Comparison of ENCODE assay signal across 23 cellular contexts in genomic region chr16:23673971-23674614, GRCh38. TPM values are rescaled to one million over a fixed set of nuclear protein-coding genes. Genes with fewer than 3 reads are reported as not detected.
A peak's percentile ranks its signal among the peaks of the same experiment; 100 is the strongest.
DNase-seq lines count a peak whose midpoint lies in the region; ATAC-seq and TF ChIP-seq lines count a peak whose summit lies in the region.
"Had no signal": no experiment of that assay in that cellular context is flagged by ENCODE, and none has a peak within 500 bp of the region (broad histone marks: within the 10 kb centered on the region; RNA-seq: fewer than 3 reads in every experiment).

No MANE protein-coding gene starts in this region.

- H4K91ac ChIP-seq in neuronal stem cell (ENCODE audit: low read depth, low read length, poor library complexity) = no peak overlapping the region

- WGBS in neuronal stem cell (ENCODE audit: extremely low coverage in 2 of 2, insufficient read length in 2 of 2, insufficient replicate concordance in 1 of 2), 2 donors = no CpG with 5 or more reads among the region's 8 CpGs

- H3K14ac ChIP-seq in neuronal stem cell (ENCODE audit: low read length) = no peak overlapping the region

- no peak for TF ChIP-seq POLR2A in uterus (IDR thresholded peaks at IDR 0.05)

- peak overlapping the region; percentile 30 for H3K27ac ChIP-seq in SK-N-MC
- H3K27ac ChIP-seq in neuronal stem cell (replicated peaks; ENCODE audit: low read length) = peak overlapping the region; percentile 1
- no peak overlapping the region for H3K27ac ChIP-seq in uterus
- H3K27ac ChIP-seq: BLaER1 treated with 17β-estradiol and CSF1 and Interleukin-3, amounts not matched to agents 10 nM and 100 nM; GM23248; KMS-11; PC-9; SJCRH30 had no signal

- H3K4me2 ChIP-seq in neuronal stem cell (ENCODE audit: insufficient read depth, low read length, poor library complexity, severe bottlenecking) = no peak overlapping the region
- H3K4me2 ChIP-seq: BLaER1 treated with 17β-estradiol and CSF1 and Interleukin-3, amounts not matched to agents 10 nM and 100 nM; KMS-11; PC-9 had no signal

- H3K27me3 ChIP-seq in neuronal stem cell (ENCODE audit: control insufficient read depth in 3 of 3, insufficient read depth in 3 of 3, low read depth in 1 of 3, low read length in 3 of 3) (no peaks in the 10 kb centered on the region), uterus (no peaks in the 10 kb centered on the region)
- H3K27me3 ChIP-seq: BLaER1 treated with 17β-estradiol and CSF1 and Interleukin-3, amounts not matched to agents 10 nM and 100 nM; SJCRH30 had no signal

- no peak overlapping the region for H4K8ac ChIP-seq in neuronal stem cell (ENCODE audit: low read depth, low read length)

- H3K4ac ChIP-seq in neuronal stem cell (ENCODE audit: low read length) = no peak overlapping the region

- peak; percentile 61 for DNase-seq in GM12865 (ENCODE audit: low read depth)
- DNase-seq in SK-N-MC (ENCODE audit: low read depth, low spot score) = no peak
- DNase-seq in left kidney (ENCODE audit: low read depth, low spot score) = peak; percentile 21
- DNase-seq in neuronal stem cell (ENCODE audit: low spot score) = peak; percentile 27
- DNase-seq in uterus = no peak
- DNase-seq in T-helper 1 cell = no peak
- DNase-seq: CD4-positive, alpha-beta T cell; DMS53; GM23248; H7; MM.1S; NCI-H2029; NCI-H446; NCI-H524 treated with DMSO at 0.1 percent for 48 hours; NCI-H774; PC-9; SJCRH30 had no signal

- intact Hi-C loops in uterus (cut with DNase I; ENCODE audit: low total_unique reads) = no loop called here

- H3K9me3 ChIP-seq in SK-N-MC (ENCODE audit: low read depth, low read length) (no peaks in the 10 kb centered on the region), neuronal stem cell (replicated peaks in 1 of 2; ENCODE audit: control insufficient read depth in 2 of 2, insufficient read depth in 1 of 2, low read depth in 1 of 2, low read length in 2 of 2) (no peaks in the 10 kb centered on the region), uterus (no peaks in the 10 kb centered on the region)
- H3K9me3 ChIP-seq: BLaER1 treated with 17β-estradiol and CSF1 and Interleukin-3, amounts not matched to agents 10 nM and 100 nM; SJCRH30 had no signal

- no peak overlapping the region for H2AK5ac ChIP-seq in neuronal stem cell (ENCODE audit: low read depth, low read length)

- H3K9ac ChIP-seq in SK-N-MC (ENCODE audit: insufficient read length) = no peak overlapping the region
- no peak overlapping the region for H3K9ac ChIP-seq in neuronal stem cell (ENCODE audit: low read depth, low read length, poor library complexity)
- H3K9ac ChIP-seq: BLaER1 treated with 17β-estradiol and CSF1 and Interleukin-3, amounts not matched to agents 10 nM and 100 nM; GM23248; KMS-11 had no signal

- no peak overlapping the region for H3K23ac ChIP-seq in neuronal stem cell (ENCODE audit: low read depth, low read length, poor library complexity)

- no peak overlapping the region for H2AFZ ChIP-seq in neuronal stem cell (ENCODE audit: low read length)
- H2AFZ ChIP-seq: GM23248, PC-9 had no signal

- no peak overlapping the region for H3K18ac ChIP-seq in neuronal stem cell (ENCODE audit: low read length)

- H2BK120ac ChIP-seq in neuronal stem cell (ENCODE audit: low read depth, low read length) = no peak overlapping the region

- H2BK15ac ChIP-seq in neuronal stem cell (ENCODE audit: low read length) = no peak overlapping the region

- H3K79me1 ChIP-seq in neuronal stem cell (ENCODE audit: low read depth, low read length) = peaks cover 4% of the 10 kb centered on the region

- H2BK5ac ChIP-seq in neuronal stem cell (ENCODE audit: low read length) = no peak overlapping the region

- no peak overlapping the region for H2BK12ac ChIP-seq in neuronal stem cell (ENCODE audit: low read length)

- no peak for ATAC-seq in GM18511 (IDR thresholded peaks at IDR 0.05; ENCODE audit: unreplicated experiment)
- ATAC-seq: Right ventricle myocardium inferior had no signal

- peaks cover 23% of the 10 kb centered on the region; the same call in 1 of the 2 replicates for H3K36me3 ChIP-seq in SK-N-MC (ENCODE audit: insufficient read depth, low read length)
- H3K36me3 ChIP-seq in neuronal stem cell (replicated peaks in 1 of 2; ENCODE audit: control insufficient read depth in 2 of 2, insufficient read depth in 2 of 2, low read length in 2 of 2) = peaks cover 15 to 68% of the 10 kb centered on the region in 2 donors
- no peaks in the 10 kb centered on the region for H3K36me3 ChIP-seq in uterus
- H3K36me3 ChIP-seq: SJCRH30 had no signal

- H3K4me1 ChIP-seq in neuronal stem cell (ENCODE audit: control insufficient read depth in 2 of 2, insufficient read depth in 1 of 2, low read depth in 1 of 2, low read length in 2 of 2) = peaks cover 0 to 5% of the 10 kb centered on the region in 2 donors
- H3K4me1 ChIP-seq in uterus = no peaks in the 10 kb centered on the region
- H3K4me1 ChIP-seq: SJCRH30 had no signal

- no peak for TF ChIP-seq CTCF in GM12865 (IDR thresholded peaks at IDR 0.05; ENCODE audit: insufficient read depth, low read depth, low read length, missing control alignments)
- no peak for TF ChIP-seq CTCF in uterus (IDR thresholded peaks at IDR 0.05)

- H3K4me3 ChIP-seq in GM12865 (ENCODE audit: low read depth, low read length) = no peak overlapping the region
- H3K4me3 ChIP-seq in SK-N-MC = no peak overlapping the region
- no peak overlapping the region for H3K4me3 ChIP-seq in neuronal stem cell (ENCODE audit: low read length in 2 of 2)
- no peak overlapping the region for H3K4me3 ChIP-seq in uterus
- H3K4me3 ChIP-seq: BLaER1 treated with 17β-estradiol and CSF1 and Interleukin-3, amounts not matched to agents 10 nM and 100 nM; GM23248; PC-9; SJCRH30 had no signal

RNA-seq across cellular contexts. Expression of gene PLK1, which starts 4.6 kb away (rescaled TPM):
- 185 TPM for polyA plus RNA-seq in neuronal stem cell (2013, experiment 1 of 2)
- polyA plus RNA-seq in neuronal stem cell (2013, experiment 2 of 2) = 183 TPM
- total RNA-seq in uterus = 10 to 100 TPM in 1 of 4 donors, 1 to 10 TPM in 2, not detected in 1; 3.4 to 10.7 (median 4.4) TPM

RNA-seq across cellular contexts. Expression of gene DCTN5, which starts 32.8 kb away (rescaled TPM):
- 28.2 TPM for polyA plus RNA-seq in neuronal stem cell (2013, experiment 1 of 2)
- polyA plus RNA-seq in neuronal stem cell (2013, experiment 2 of 2) = 30.8 TPM
- 10 to 100 TPM in 3 of 4 donors, 1 to 10 TPM in 1; 5.6 to 67.2 (median 27.9) TPM for total RNA-seq in uterus

RNA-seq across cellular contexts. Expression of gene PALB2, which starts 33.0 kb away (rescaled TPM):
- polyA plus RNA-seq in neuronal stem cell (2013, experiment 1 of 2) = 17.5 TPM
- polyA plus RNA-seq in neuronal stem cell (2013, experiment 2 of 2) = 19.2 TPM
- total RNA-seq in uterus = 10 to 100 TPM in 2 of 4 donors, 1 to 10 TPM in 2; 1.5 to 11.3 (median 6.5) TPM

RNA-seq across cellular contexts. Expression of gene ERN2, which starts 38.9 kb away (rescaled TPM):
- 1.3 TPM for polyA plus RNA-seq in neuronal stem cell (2013, experiment 1 of 2)
- 1.2 TPM for polyA plus RNA-seq in neuronal stem cell (2013, experiment 2 of 2)
- under 1 TPM in 3 of 4 donors, not detected in 1; 0.14 to 0.59 (median 0.26) TPM for total RNA-seq in uterus
- total RNA-seq: CD4-positive, alpha-beta T cell; GM23248; Right ventricle myocardium inferior; RPMI7951; SJCRH30 had no signal
- polyA plus RNA-seq: GM23248, IgD-negative memory B cell had no signal

Comparison
In these comparisons a context has a peak if more than half of its experiments do, and no peak if none do; other contexts are left out.
1. DNase-seq: peak in GM12865 (single experiment), left kidney (single experiment) and neuronal stem cell (single experiment); none in SK-N-MC (single experiment), uterus (0 of 2) and T-helper 1 cell (0 of 5).
2. H3K27ac ChIP-seq: peak in SK-N-MC (single experiment) and neuronal stem cell (single experiment); none in uterus (0 of 2).